12 cellular contexts compared by ENCODE assay signal in genomic region chr16:8194795-8195194, GRCh38.
DNase-seq lines count a peak whose midpoint lies in the region; ATAC-seq and TF ChIP-seq lines count a peak whose summit lies in the region.
"Had no signal": no experiment of that assay in that cellular context is flagged by ENCODE, and none has a peak within 500 bp of the region (broad histone marks: within the 10 kb centered on the region; RNA-seq: fewer than 3 reads in every experiment).

No MANE protein-coding gene starts in this region.

- no peak overlapping the region for H3K9ac ChIP-seq in endodermal cell (ENCODE audit: extremely low read depth, low read length, poor library complexity, severe bottlenecking)
- H3K9ac ChIP-seq: BLaER1 had no signal

- H3K36me3 ChIP-seq in endodermal cell (ENCODE audit: control insufficient read depth, insufficient read depth, low read length) = no peaks in the 10 kb centered on the region
- H3K36me3 ChIP-seq: BLaER1 had no signal

- WGBS in endodermal cell (ENCODE audit: insufficient coverage in 1 of 2, insufficient read length in 1 of 2), 2 experiments = 54% methylated on average over 2 of the region's 2 CpGs; no CpG with 5 or more reads in 1 of the 2 experiments

- no peaks in the 10 kb centered on the region for H3K4me1 Mint-ChIP-seq in endodermal cell
- H3K4me1 Mint-ChIP-seq: activated CD8-positive, alpha-beta memory T cell treated with anti-CD3 and anti-CD28 coated beads, Interleukin-2, amount 10 ng/mL, durations not matched to agents 7 days and 5 days had no signal

- DNase-seq in GM12865 (ENCODE audit: low read depth) (no peak), NAMALWA (ENCODE audit: low spot score) (peak; percentile 11), endodermal cell (peak; percentile 88), NCI-H524 treated with DMSO at 0.1 percent for 48 hours (lab: John Stamatoyannopoulos, UW) (no peak), LoVo (ENCODE audit: low spot score) (no peak), NCI-H1417 (lab: John Stamatoyannopoulos, UW) (no peak)
- DNase-seq: activated CD8-positive, alpha-beta memory T cell treated with anti-CD3 and anti-CD28 coated beads, Interleukin-2, amount 10 ng/mL, durations not matched to agents 7 days and 5 days; foreskin fibroblast; stimulated activated CD4-positive, alpha-beta T cell treated with anti-CD3 and anti-CD28 coated beads, Interleukin-12 subunit alpha, Interleukin-12 subunit beta, amount 100 ng/mL, for 4 hours had no signal

- no peaks in the 10 kb centered on the region for H3K4me1 ChIP-seq in endodermal cell (ENCODE audit: control insufficient read depth, insufficient read depth, low read length)
- H3K4me1 ChIP-seq: BLaER1 had no signal

- no peaks in the 10 kb centered on the region for H3K9me3 ChIP-seq in endodermal cell (ENCODE audit: control insufficient read depth, low read length)
- H3K9me3 ChIP-seq: BLaER1 had no signal

- no peak for ATAC-seq in GM19328 (IDR thresholded peaks at IDR 0.05; ENCODE audit: unreplicated experiment)
- ATAC-seq: activated CD8-positive, alpha-beta memory T cell treated with anti-CD3 and anti-CD28 coated beads, Interleukin-2, amount 10 ng/mL, durations not matched to agents 7 days and 5 days had no signal

- H3K4me3 ChIP-seq in GM12865 (ENCODE audit: low read depth, low read length) = no peak overlapping the region
- no peak overlapping the region for H3K4me3 ChIP-seq in endodermal cell (ENCODE audit: low read length)
- H3K4me3 ChIP-seq: BLaER1 had no signal

- peak; percentile 82 for TF ChIP-seq CTCF in 22Rv1 (IDR thresholded peaks at IDR 0.05)
- TF ChIP-seq CTCF in GM12865 (IDR thresholded peaks at IDR 0.05; ENCODE audit: insufficient read depth, low read depth, low read length, missing control alignments) = peak; percentile 34
- peak; percentile 91 for TF ChIP-seq CTCF in endodermal cell (conservative IDR thresholded peaks at IDR 0.05)

- no peaks in the 10 kb centered on the region for H3K36me3 Mint-ChIP-seq in endodermal cell (ENCODE audit: low read depth)
- H3K36me3 Mint-ChIP-seq: activated CD8-positive, alpha-beta memory T cell treated with anti-CD3 and anti-CD28 coated beads, Interleukin-2, amount 10 ng/mL, durations not matched to agents 7 days and 5 days had no signal

- H3K27me3 ChIP-seq in endodermal cell (ENCODE audit: control insufficient read depth, insufficient read depth, low read length, poor library complexity, severe bottlenecking) = no peaks in the 10 kb centered on the region
- H3K27me3 ChIP-seq: BLaER1 had no signal

- H3K27me3 Mint-ChIP-seq in endodermal cell (ENCODE audit: insufficient read depth) = peaks cover 4% of the 10 kb centered on the region
- H3K27me3 Mint-ChIP-seq: activated CD8-positive, alpha-beta memory T cell treated with anti-CD3 and anti-CD28 coated beads, Interleukin-2, amount 10 ng/mL, durations not matched to agents 7 days and 5 days had no signal

- H3K9me3 Mint-ChIP-seq in endodermal cell = no peaks in the 10 kb centered on the region

- H3K27ac Mint-ChIP-seq in endodermal cell = no peak overlapping the region
- H3K27ac Mint-ChIP-seq: activated CD8-positive, alpha-beta memory T cell treated with anti-CD3 and anti-CD28 coated beads, Interleukin-2, amount 10 ng/mL, durations not matched to agents 7 days and 5 days had no signal

- no peak overlapping the region for H3K4me3 Mint-ChIP-seq in endodermal cell
- H3K4me3 Mint-ChIP-seq: activated CD8-positive, alpha-beta memory T cell treated with anti-CD3 and anti-CD28 coated beads, Interleukin-2, amount 10 ng/mL, durations not matched to agents 7 days and 5 days had no signal

- H3K27ac ChIP-seq in 22Rv1 (no peak overlapping the region), endodermal cell (ENCODE audit: low read depth, low read length) (no peak overlapping the region)
- H3K27ac ChIP-seq: BLaER1 had no signal

Comparison
In these comparisons a context has a peak if more than half of its experiments do, and no peak if none do; other contexts are left out.
1. CTCF ChIP-seq: peak in every context shown above with its lines; median percentile 91 in endodermal cell; 82 in 22Rv1; 34 in GM12865.
2. DNase-seq: peak in NAMALWA (single experiment) and endodermal cell (single experiment); none in GM12865 (single experiment), NCI-H524 treated with DMSO at 0.1 percent for 48 hours (single experiment), LoVo (single experiment) and NCI-H1417 (0 of 3).